In genomic region chr5:149789835-149790234, GRCh38 we compare ENCODE assay signal across 1 cellular context.
TF ChIP-seq lines count a peak whose summit lies in the region.

No MANE protein-coding gene starts in this region.

TF ChIP-seq in WTC11, 78 proteins besides CTCF, POLR2A, EP300 and RAD21 (continued from another document):
- no peak for TF ChIP-seq ZNF532 (CRISPR knock-in tag; IDR thresholded peaks at IDR 0.05; ENCODE audit: borderline replicate concordance)
TF ChIP-seq in WTC11: peak in this region for 0.
